8 cellular contexts compared by ENCODE assay signal in genomic region chr9:95131023-95131943, GRCh38.
A peak's percentile ranks its signal among the peaks of the same experiment; 100 is the strongest.
DNase-seq lines count a peak whose midpoint lies in the region; ATAC-seq and TF ChIP-seq lines count a peak whose summit lies in the region.

No MANE protein-coding gene starts in this region.

- no peaks in the 10 kb centered on the region for H3K9me3 ChIP-seq in WERI-Rb-1 (ENCODE audit: severe bottlenecking)

- peak; percentile 89 for TF ChIP-seq CTCF in WERI-Rb-1 (IDR thresholded peaks at IDR 0.05; ENCODE audit: low read depth, low read length)

- DNase-seq in Right ventricle myocardium inferior (ENCODE audit: missing footprints) (no peak), cardiac septum (ENCODE audit: low spot score) (no peak), NCI-H2171 (lab: John Stamatoyannopoulos, UW) (peak; percentile 8), WERI-Rb-1 (peak; percentile 84), cerebellum (ENCODE audit: low spot score) (peak; percentile 72), kidney tubule cell (ENCODE audit: low spot score) (peak; percentile 63)
- peak; percentile 13 to 39 for DNase-seq in stimulated activated CD4-positive, alpha-beta T cell treated with anti-CD3 and anti-CD28 coated beads, Interleukin-4, amount 100 ng/mL, for 4 hours

- H3K4me3 ChIP-seq in WERI-Rb-1 (ENCODE audit: low read depth, low read length) = no peak overlapping the region

- no peaks in the 10 kb centered on the region for H3K27me3 ChIP-seq in WERI-Rb-1 (ENCODE audit: insufficient read depth, low read depth, severe bottlenecking)

- intact Hi-C loops in Right ventricle myocardium inferior (cut with DNase I) (loop anchor here (2.0 kb wide), 1 partner anchor 450 kb away; no protein-coding TSS in a partner anchor), cardiac septum (cut with DNase I) (loop anchor here (2.0 kb wide), 1 partner anchor 450 kb away; no protein-coding TSS in a partner anchor)

- ATAC-seq in Right ventricle myocardium inferior (peak; percentile 51), HG03139 (IDR thresholded peaks at IDR 0.05; ENCODE audit: unreplicated experiment) (no peak)

- no peaks in the 10 kb centered on the region for H3K36me3 ChIP-seq in WERI-Rb-1

- no peak overlapping the region for H3K27ac ChIP-seq in WERI-Rb-1

Comparison
In these comparisons a context has a peak if more than half of its experiments do, and no peak if none do; other contexts are left out.
1. DNase-seq: peak in NCI-H2171 (single experiment), WERI-Rb-1 (single experiment), cerebellum (single experiment), kidney tubule cell (single experiment) and stimulated activated CD4-positive, alpha-beta T cell treated with anti-CD3 and anti-CD28 coated beads, Interleukin-4, amount 100 ng/mL, for 4 hours (2 of 2); none in Right ventricle myocardium inferior (single experiment) and cardiac septum (single experiment).